8 cellular contexts compared by ENCODE assay signal in the genomic region with DNA sequence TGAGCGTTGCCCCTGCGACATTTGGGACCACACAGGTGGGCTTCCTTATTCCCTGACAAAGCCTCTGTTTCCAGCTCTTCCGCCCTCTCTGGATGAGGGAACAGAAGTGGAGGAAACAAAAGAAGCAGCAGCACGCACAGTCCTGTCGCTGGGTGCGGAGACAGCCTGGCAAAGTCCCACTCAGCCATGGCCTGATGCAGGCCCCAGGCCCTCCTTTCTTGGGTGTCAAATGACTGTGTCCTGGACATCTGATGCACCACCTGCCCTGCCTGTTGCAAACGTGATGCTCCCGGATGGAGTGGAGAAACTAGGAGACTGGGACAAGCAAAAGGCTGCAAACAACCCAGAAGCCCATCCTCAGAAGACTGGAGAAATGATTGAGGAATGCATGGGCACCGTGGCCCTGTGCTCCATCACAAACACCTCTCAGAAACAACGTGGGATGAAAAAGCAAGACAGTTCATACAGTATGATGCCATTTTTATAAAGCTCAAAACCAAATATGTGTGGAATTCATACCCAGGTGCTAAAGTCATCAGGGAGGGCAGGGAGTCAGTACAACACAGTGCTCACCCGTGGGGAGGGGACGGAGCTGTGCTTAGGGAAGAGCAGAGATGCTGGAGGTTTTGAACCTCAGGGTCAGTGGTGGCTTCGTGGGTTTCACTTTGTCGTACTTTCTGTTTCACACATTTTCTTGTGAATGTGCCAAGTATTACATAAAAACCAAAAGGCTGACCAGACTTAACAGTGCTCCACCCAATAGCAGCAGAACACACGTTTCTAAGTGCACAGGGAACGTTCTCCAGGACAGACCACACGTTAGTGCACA. TPM values are rescaled to one million over a fixed set of nuclear protein-coding genes. Genes with fewer than 3 reads are reported as not detected.
A peak's percentile ranks its signal among the peaks of the same experiment; 100 is the strongest.
DNase-seq lines count a peak whose midpoint lies in the region; ATAC-seq, FAIRE-seq and TF ChIP-seq lines count a peak whose summit lies in the region.

No MANE protein-coding gene starts in this region.

- ATAC-seq in GM21576 (IDR thresholded peaks at IDR 0.05; ENCODE audit: unreplicated experiment) = peak; percentile 61

- FAIRE-seq in D721Med (lab: Jason Lieb, UNC) = no peak

- no peaks in the 10 kb centered on the region for H3K9me3 ChIP-seq in WERI-Rb-1 (ENCODE audit: severe bottlenecking)

- H3K27ac Mint-ChIP-seq in mesothelial cell of epicardium = peak overlapping the region; percentile 59

- TF ChIP-seq CTCF in GM12864 (IDR thresholded peaks at IDR 0.05; ENCODE audit: low read depth, low read length, missing control alignments) = no peak
- TF ChIP-seq CTCF in cardiac fibroblast (IDR thresholded peaks at IDR 0.05; ENCODE audit: low read depth, low read length) = no peak
- TF ChIP-seq CTCF in mesothelial cell of epicardium (IDR thresholded peaks at IDR 0.05; ENCODE audit: unreplicated experiment) = no peak
- no peak for TF ChIP-seq CTCF in WERI-Rb-1 (IDR thresholded peaks at IDR 0.05; ENCODE audit: low read depth, low read length)
- no peak for TF ChIP-seq CTCF in D721Med (IDR thresholded peaks at IDR 0.05; ENCODE audit: insufficient read depth, missing control alignments)

- no peaks in the 10 kb centered on the region for H3K27me3 ChIP-seq in WERI-Rb-1 (ENCODE audit: insufficient read depth, low read depth, severe bottlenecking)

- DNase-seq in GM12864 (ENCODE audit: low read depth) = peak; percentile 55
- DNase-seq in M059J (ENCODE audit: low read depth) = peak; percentile 63
- DNase-seq in cardiac fibroblast (ENCODE audit: low read depth in 2 of 2) = peak; percentile 60 to 66
- DNase-seq in mesothelial cell of epicardium (ENCODE audit: low spot score in 2 of 2, unreplicated experiment in 2 of 2) = no peak
- no peak for DNase-seq in WERI-Rb-1
- no peak for DNase-seq in D721Med (ENCODE audit: insufficient read length, low spot score)
- DNase-seq in Ammon's horn (ENCODE audit: low spot score) = no peak

- H3K4me3 Mint-ChIP-seq in mesothelial cell of epicardium = no peak overlapping the region

- H3K4me3 ChIP-seq in GM12864 (ENCODE audit: low read depth, low read length) (no peak overlapping the region), cardiac fibroblast (replicated peaks in 1 of 2; ENCODE audit: low read depth in 2 of 2, low read length in 2 of 2) (no peak overlapping the region), WERI-Rb-1 (ENCODE audit: low read depth, low read length) (no peak overlapping the region)

- H3K36me3 Mint-ChIP-seq in mesothelial cell of epicardium = peaks cover 18% of the 10 kb centered on the region

- no peak overlapping the region for H3K27ac ChIP-seq in WERI-Rb-1

- H3K9me3 Mint-ChIP-seq in mesothelial cell of epicardium = no peaks in the 10 kb centered on the region

- H3K27me3 Mint-ChIP-seq in mesothelial cell of epicardium (ENCODE audit: low read depth) = no peaks in the 10 kb centered on the region

- H3K4me1 Mint-ChIP-seq in mesothelial cell of epicardium = peaks cover 30% of the 10 kb centered on the region

- peaks cover 32% of the 10 kb centered on the region for H3K36me3 ChIP-seq in WERI-Rb-1

RNA-seq across cellular contexts. Expression of a gene that starts 20.9 kb away (rescaled TPM):
- 6.2 and 11.4 TPM in 2 replicates for total RNA-seq in M059J (2014; rRNA removed; shearing (Covaris generic))
- 164 to 169 TPM (median 164 TPM) in 3 replicates for total RNA-seq in mesothelial cell of epicardium

RNA-seq across cellular contexts. Expression of a gene that starts 26.9 kb away (rescaled TPM):
- total RNA-seq in M059J (2014; rRNA removed; shearing (Covaris generic)) = 4,190 and 5,216 TPM in 2 replicates
- 935 to 982 TPM (median 943 TPM) in 3 replicates for total RNA-seq in mesothelial cell of epicardium

Comparison
In these comparisons a context has a peak if more than half of its experiments do, and no peak if none do; other contexts are left out.
1. DNase-seq: peak in GM12864 (single experiment), M059J (single experiment) and cardiac fibroblast (2 of 2); none in mesothelial cell of epicardium (0 of 2), WERI-Rb-1 (single experiment), D721Med (single experiment) and Ammon's horn (single experiment).
2. RNA of a gene that starts 20.9 kb away (total RNA-seq): 164 to 169 TPM in mesothelial cell of epicardium; 6.2 to 11.4 TPM in M059J; every median in the first group is over 10 times any median in the second.